In genomic region chr10:109403551-109403950, GRCh38 we compare ENCODE assay signal across 2 cellular contexts.
TF ChIP-seq lines count a peak whose summit lies in the region.

No MANE protein-coding gene starts in this region.

TF ChIP-seq in IMR-90, 13 proteins besides CTCF, POLR2A, EP300 and RAD21:
- TF ChIP-seq FOS (IDR thresholded peaks at IDR 0.05; ENCODE audit: low read depth, low read length), result no peak
- TF ChIP-seq SMC3 (IDR thresholded peaks at IDR 0.05; ENCODE audit: low read depth, low read length), result no peak
- TF ChIP-seq MAFK (IDR thresholded peaks at IDR 0.05; ENCODE audit: low read depth, low read length), result no peak
- no peak for TF ChIP-seq MXI1 (IDR thresholded peaks at IDR 0.05; ENCODE audit: borderline replicate concordance, low read depth, low read length)
- TF ChIP-seq RCOR1 (IDR thresholded peaks at IDR 0.05; ENCODE audit: insufficient replicate concordance, low read length), result no peak
- TF ChIP-seq RFX5 (IDR thresholded peaks at IDR 0.05; ENCODE audit: low read depth, low read length), result no peak
- TF ChIP-seq CHD1 (IDR thresholded peaks at IDR 0.05; ENCODE audit: low read depth, low read length), result no peak
- TF ChIP-seq CEBPB (IDR thresholded peaks at IDR 0.05; ENCODE audit: low read depth, low read length), result no peak
- TF ChIP-seq NFE2L2 (IDR thresholded peaks at IDR 0.05; ENCODE audit: low read depth, low read length), result no peak
- TF ChIP-seq USF2 (IDR thresholded peaks at IDR 0.05; ENCODE audit: low read depth, low read length), result no peak
- no peak for TF ChIP-seq BHLHE40 (IDR thresholded peaks at IDR 0.05; ENCODE audit: low read depth, low read length)
TF ChIP-seq in IMR-90: peak in this region for 0.

TF ChIP-seq in H1, 55 proteins besides CTCF, POLR2A, EP300 and RAD21:
- TF ChIP-seq SUZ12 (IDR thresholded peaks at IDR 0.05; ENCODE audit: low read length), result no peak
- no peak for TF ChIP-seq JUN (IDR thresholded peaks at IDR 0.05; ENCODE audit: low read depth, low read length)
- TF ChIP-seq ZNF274 (IDR thresholded peaks at IDR 0.05; ENCODE audit: borderline replicate concordance, extremely low read depth, low read length), result no peak
- TF ChIP-seq BCL11A (IDR thresholded peaks at IDR 0.05; ENCODE audit: low read depth in 2 of 2, low read length in 2 of 2), result no peak
- TF ChIP-seq SIRT6 (IDR thresholded peaks at IDR 0.05; ENCODE audit: low read length), result no peak
- no peak for TF ChIP-seq SP4 (IDR thresholded peaks at IDR 0.05; ENCODE audit: low read length)
- TF ChIP-seq TEAD4 (IDR thresholded peaks at IDR 0.05; ENCODE audit: low read depth, low read length), result no peak
- no peak for TF ChIP-seq CHD2 (IDR thresholded peaks at IDR 0.05; ENCODE audit: low read length)
- no peak for TF ChIP-seq NRF1 (IDR thresholded peaks at IDR 0.05; ENCODE audit: low read depth, low read length)
- no peak for TF ChIP-seq TCF12 (IDR thresholded peaks at IDR 0.05; ENCODE audit: low read depth, low read length)
- TF ChIP-seq YY1 (IDR thresholded peaks at IDR 0.05; ENCODE audit: low read depth, low read length), result no peak
- no peak for TF ChIP-seq KDM5A (IDR thresholded peaks at IDR 0.05; ENCODE audit: low read length)
- no peak for TF ChIP-seq FOSL1 (IDR thresholded peaks at IDR 0.05; ENCODE audit: insufficient read depth, low read depth, low read length)
- no peak for TF ChIP-seq MAFK (IDR thresholded peaks at IDR 0.05; ENCODE audit: low read depth, low read length)
- TF ChIP-seq CEBPB (IDR thresholded peaks at IDR 0.05; ENCODE audit: low read depth, low read length), result no peak
- no peak for TF ChIP-seq SP2 (IDR thresholded peaks at IDR 0.05; ENCODE audit: low read length)
